8 cellular contexts compared by ENCODE assay signal in genomic region chr19:6109947-6110346, GRCh38. TPM values are rescaled to one million over a fixed set of nuclear protein-coding genes. Genes with fewer than 3 reads are reported as not detected.
DNase-seq lines count a peak whose midpoint lies in the region; ATAC-seq and TF ChIP-seq lines count a peak whose summit lies in the region.

No MANE protein-coding gene starts in this region.

- H3K9me3 ChIP-seq in HAP-1 (no peaks in the 10 kb centered on the region), hepatocyte (ENCODE audit: low read depth) (no peaks in the 10 kb centered on the region), smooth muscle cell (replicated peaks; ENCODE audit: low read depth) (no peaks in the 10 kb centered on the region)

- H3K36me3 ChIP-seq in HAP-1 (replicated peaks) (no peaks in the 10 kb centered on the region), hepatocyte (replicated peaks; ENCODE audit: insufficient read depth, low read depth) (no peaks in the 10 kb centered on the region), smooth muscle cell (ENCODE audit: low read depth) (no peaks in the 10 kb centered on the region)

- peak overlapping the region; percentile 85 for H3K9ac ChIP-seq in smooth muscle cell (ENCODE audit: low read depth)

- H3K4me1 Mint-ChIP-seq in activated CD4-positive, alpha-beta memory T cell treated with anti-CD3 and anti-CD28 coated beads, Interleukin-2, amount 10 ng/mL, durations not matched to agents 7 days and 5 days: peaks cover 30% of the 10 kb centered on the region

- POLR2A ChIA-PET in activated CD4-positive, alpha-beta memory T cell treated with anti-CD3 and anti-CD28 coated beads, Interleukin-2, amount 10 ng/mL, durations not matched to agents 7 days and 5 days (lab: Charles Lee): no interaction called here

- H3K27me3 ChIP-seq in HAP-1 (ENCODE audit: low read depth) (no peaks in the 10 kb centered on the region), hepatocyte (peaks cover 5% of the 10 kb centered on the region), smooth muscle cell (ENCODE audit: low read depth) (no peaks in the 10 kb centered on the region)

- peak overlapping the region; percentile 47 for H3K4me3 ChIP-seq in HAP-1
- H3K4me3 ChIP-seq in hepatocyte: peak overlapping the region; percentile 48
- H3K4me3 ChIP-seq in smooth muscle cell: peak overlapping the region; percentile 65

- H3K36me3 Mint-ChIP-seq in activated CD4-positive, alpha-beta memory T cell treated with anti-CD3 and anti-CD28 coated beads, Interleukin-2, amount 10 ng/mL, durations not matched to agents 7 days and 5 days (ENCODE audit: low read depth): peaks cover 8% of the 10 kb centered on the region

- H3K79me2 ChIP-seq in hepatocyte: no peaks in the 10 kb centered on the region
- no peaks in the 10 kb centered on the region for H3K79me2 ChIP-seq in smooth muscle cell (ENCODE audit: low read depth)

- no peaks in the 10 kb centered on the region for H3K9me2 ChIP-seq in hepatocyte (replicated peaks; ENCODE audit: insufficient read depth)

- in situ Hi-C loops in HAP-1 (cut with MboI; ENCODE audit: low sequenced_read_pairs): no loop called here

- no peak overlapping the region for H3K27ac Mint-ChIP-seq in activated CD4-positive, alpha-beta memory T cell treated with anti-CD3 and anti-CD28 coated beads, Interleukin-2, amount 10 ng/mL, durations not matched to agents 7 days and 5 days

- no peak overlapping the region for H3K27ac ChIP-seq in hepatocyte
- H3K27ac ChIP-seq in smooth muscle cell (ENCODE audit: low read depth): no peak overlapping the region

- CTCF ChIA-PET in activated CD4-positive, alpha-beta memory T cell treated with anti-CD3 and anti-CD28 coated beads, Interleukin-2, amount 10 ng/mL, durations not matched to agents 7 days and 5 days (lab: Charles Lee): no interaction called here

- no peaks in the 10 kb centered on the region for H4K20me1 ChIP-seq in hepatocyte (ENCODE audit: insufficient read depth, poor library complexity, severe bottlenecking)
- H4K20me1 ChIP-seq in smooth muscle cell (ENCODE audit: low read depth): no peaks in the 10 kb centered on the region

- H3K4me3 Mint-ChIP-seq in activated CD4-positive, alpha-beta memory T cell treated with anti-CD3 and anti-CD28 coated beads, Interleukin-2, amount 10 ng/mL, durations not matched to agents 7 days and 5 days: peak overlapping the region; percentile 88

- 4% methylated on average over 23 of the region's 38 CpGs for WGBS in hepatocyte (ENCODE audit: low lambda C conversion rate, missing lambda C conversion rate)
- 3% methylated on average over 27 of the region's 38 CpGs for WGBS in smooth muscle cell (ENCODE audit: low lambda C conversion rate)

- peak overlapping the region; percentile 43 for H2AFZ ChIP-seq in hepatocyte
- peak overlapping the region; percentile 79 for H2AFZ ChIP-seq in smooth muscle cell (ENCODE audit: low read depth)

- H3K4me1 ChIP-seq in HAP-1 (peaks cover 3% of the 10 kb centered on the region), hepatocyte (ENCODE audit: insufficient read depth) (peaks cover 7% of the 10 kb centered on the region), smooth muscle cell (ENCODE audit: low read depth) (peaks cover 15% of the 10 kb centered on the region)

- peak overlapping the region; percentile 97 for H3K4me2 ChIP-seq in hepatocyte
- H3K4me2 ChIP-seq in smooth muscle cell: peak overlapping the region; percentile 98

- no peak for TF ChIP-seq CTCF in hepatocyte (IDR thresholded peaks at IDR 0.05; ENCODE audit: poor library complexity)
- TF ChIP-seq CTCF in smooth muscle cell (IDR thresholded peaks at IDR 0.05; ENCODE audit: borderline replicate concordance, insufficient read depth, poor library complexity, severe bottlenecking): no peak

- no peak for DNase-seq in HAP-1 (ENCODE audit: low spot score in 2 of 2)
- DNase-seq in activated CD4-positive, alpha-beta memory T cell treated with anti-CD3 and anti-CD28 coated beads, Interleukin-2, amount 10 ng/mL, durations not matched to agents 7 days and 5 days: no peak
- no peak for DNase-seq in hepatocyte (ENCODE audit: low spot score)
- DNase-seq in smooth muscle cell (lab: John Stamatoyannopoulos, UW; ENCODE audit: unreplicated experiment): no peak
- no peak for DNase-seq in AG08395 (ENCODE audit: low spot score)
- no peak for DNase-seq in NCI-H2029 treated with DMSO at 0.1 percent for 48 hours (lab: John Stamatoyannopoulos, UW)
- DNase-seq in stimulated activated CD4-positive, alpha-beta T cell treated with anti-CD3 and anti-CD28 coated beads, Interleukin-12 subunit alpha, Interleukin-12 subunit beta, amount 100 ng/mL, for 4 hours: no peak

- peaks cover 18% of the 10 kb centered on the region for H3K27me3 Mint-ChIP-seq in activated CD4-positive, alpha-beta memory T cell treated with anti-CD3 and anti-CD28 coated beads, Interleukin-2, amount 10 ng/mL, durations not matched to agents 7 days and 5 days

- H3F3A ChIP-seq in smooth muscle cell (ENCODE audit: low read depth): peaks cover 11% of the 10 kb centered on the region

- H3K9me3 Mint-ChIP-seq in activated CD4-positive, alpha-beta memory T cell treated with anti-CD3 and anti-CD28 coated beads, Interleukin-2, amount 10 ng/mL, durations not matched to agents 7 days and 5 days: no peaks in the 10 kb centered on the region

- ATAC-seq in GM21360 (IDR thresholded peaks at IDR 0.05; ENCODE audit: unreplicated experiment): no peak

RNA-seq across cellular contexts. Expression of gene RFX2, which starts 0.4 kb away (rescaled TPM):
- 10 to 100 TPM in 1 of 2 experiments, 1 to 10 TPM in 1; 9.0 to 10.4 TPM for total RNA-seq in activated CD4-positive, alpha-beta memory T cell treated with anti-CD3 and anti-CD28 coated beads, Interleukin-2, amount 10 ng/mL, durations not matched to agents 7 days and 5 days
- total RNA-seq in hepatocyte (2.3 and 4.0 TPM in 2 replicates), smooth muscle cell (2.7 and 7.5 TPM in 2 replicates)
- polyA plus RNA-seq in hepatocyte (4.2 and 4.9 TPM in 2 replicates), smooth muscle cell (4.7 and 6.4 TPM in 2 replicates)

RNA-seq across cellular contexts. Expression of gene ACSBG2, which starts 25.5 kb away (rescaled TPM):
- total RNA-seq in activated CD4-positive, alpha-beta memory T cell treated with anti-CD3 and anti-CD28 coated beads, Interleukin-2, amount 10 ng/mL, durations not matched to agents 7 days and 5 days: under 1 TPM in 1 of 2 experiments, not detected in 1; 0.33 TPM
- total RNA-seq in hepatocyte: not detected in 2 replicates
- not detected in 2 replicates for polyA plus RNA-seq in hepatocyte
- total RNA-seq in smooth muscle cell: not detected in 2 replicates
- polyA plus RNA-seq in smooth muscle cell: not detected in 2 replicates
